1 cellular context compared by ENCODE assay signal in the genomic region with DNA sequence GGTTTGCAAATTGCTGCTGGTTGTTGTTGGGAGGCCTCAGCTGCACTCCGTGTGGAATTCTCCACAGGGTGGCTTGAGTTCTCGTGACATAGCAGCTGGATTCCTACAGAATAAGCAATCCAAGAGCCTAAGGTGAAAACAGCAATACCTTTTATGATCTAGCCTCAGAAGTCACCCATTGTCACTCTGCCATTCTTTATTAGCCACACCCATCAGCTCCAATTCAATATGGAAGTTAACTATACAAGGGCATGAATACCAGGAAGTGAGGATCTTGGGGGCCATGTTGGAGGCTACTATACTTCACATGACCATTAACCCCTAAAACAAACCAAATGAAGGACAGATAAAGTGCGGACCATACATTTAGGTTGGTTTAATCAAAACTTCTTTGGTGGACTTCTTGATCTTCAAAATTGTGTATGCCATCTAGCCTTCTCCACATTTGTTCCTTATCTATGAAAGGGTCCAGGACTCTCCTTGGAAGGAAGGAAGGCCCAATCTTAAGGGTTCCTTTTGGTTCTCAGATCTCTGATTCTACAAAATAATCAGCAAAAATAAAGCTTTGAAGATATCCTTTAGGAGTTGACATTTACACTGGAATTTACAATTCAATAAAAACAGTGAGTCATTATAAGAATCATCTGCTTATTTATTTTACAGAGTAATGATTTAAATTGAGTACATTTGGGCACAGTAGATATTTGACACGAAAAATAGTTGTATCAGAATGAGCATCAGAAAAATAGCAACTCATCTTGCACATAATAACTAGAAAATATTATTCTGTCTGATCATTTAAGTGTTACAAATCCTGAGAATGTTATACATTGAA.
TF ChIP-seq lines count a peak whose summit lies in the region.

No MANE protein-coding gene starts in this region.

TF ChIP-seq in K562, 482 proteins besides CTCF, POLR2A, EP300 and RAD21 (continued from another document):
- TF ChIP-seq, protein P1, sequence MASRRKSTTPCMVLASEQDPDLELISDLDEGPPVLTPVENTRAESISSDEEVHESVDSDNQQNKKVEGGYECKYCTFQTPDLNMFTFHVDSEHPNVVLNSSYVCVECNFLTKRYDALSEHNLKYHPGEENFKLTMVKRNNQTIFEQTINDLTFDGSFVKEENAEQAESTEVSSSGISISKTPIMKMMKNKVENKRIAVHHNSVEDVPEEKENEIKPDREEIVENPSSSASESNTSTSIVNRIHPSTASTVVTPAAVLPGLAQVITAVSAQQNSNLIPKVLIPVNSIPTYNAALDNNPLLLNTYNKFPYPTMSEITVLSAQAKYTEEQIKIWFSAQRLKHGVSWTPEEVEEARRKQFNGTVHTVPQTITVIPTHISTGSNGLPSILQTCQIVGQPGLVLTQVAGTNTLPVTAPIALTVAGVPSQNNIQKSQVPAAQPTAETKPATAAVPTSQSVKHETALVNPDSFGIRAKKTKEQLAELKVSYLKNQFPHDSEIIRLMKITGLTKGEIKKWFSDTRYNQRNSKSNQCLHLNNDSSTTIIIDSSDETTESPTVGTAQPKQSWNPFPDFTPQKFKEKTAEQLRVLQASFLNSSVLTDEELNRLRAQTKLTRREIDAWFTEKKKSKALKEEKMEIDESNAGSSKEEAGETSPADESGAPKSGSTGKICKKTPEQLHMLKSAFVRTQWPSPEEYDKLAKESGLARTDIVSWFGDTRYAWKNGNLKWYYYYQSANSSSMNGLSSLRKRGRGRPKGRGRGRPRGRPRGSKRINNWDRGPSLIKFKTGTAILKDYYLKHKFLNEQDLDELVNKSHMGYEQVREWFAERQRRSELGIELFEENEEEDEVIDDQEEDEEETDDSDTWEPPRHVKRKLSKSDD (conservative IDR thresholded peaks at IDR 0.05; ENCODE audit: low read length): no peak
- TF ChIP-seq SLC30A9 (CRISPR knock-in tag; IDR thresholded peaks at IDR 0.05) (no peak), SRF (CRISPR knock-in tag; IDR thresholded peaks at IDR 0.05) (peak; percentile 78 to 87), LARP7 (IDR thresholded peaks at IDR 0.05) (no peak), GABPA (tag; conservative IDR thresholded peaks at IDR 0.05; ENCODE audit: low read depth) (peak; percentile 40; the same call in 1 of the 2 replicates), MAFF (IDR thresholded peaks at IDR 0.05; ENCODE audit: low read length) (no peak), ZNF507 (tag; conservative IDR thresholded peaks at IDR 0.05) (no peak), ESRRA (IDR thresholded peaks at IDR 0.05; ENCODE audit: borderline replicate concordance, low read depth) (no peak), RBBP5 (IDR thresholded peaks at IDR 0.05; ENCODE audit: borderline replicate concordance, insufficient read depth, low read length, poor library complexity, severe bottlenecking) (no peak), ZFX (CRISPR knock-in tag; IDR thresholded peaks at IDR 0.05) (no peak), XRCC5 (IDR thresholded peaks at IDR 0.05; ENCODE audit: low read depth, low read length) (no peak), ILK (tag; IDR thresholded peaks at IDR 0.05; ENCODE audit: borderline replicate concordance, low read depth) (no peak; the same call in 1 of the 2 replicates), RBFOX2 (IDR thresholded peaks at IDR 0.05; ENCODE audit: low read depth, low read length) (no peak), ZFPM2 (CRISPR knock-in tag; IDR thresholded peaks at IDR 0.05) (no peak), ZNF586 (CRISPR knock-in tag; conservative IDR thresholded peaks at IDR 0.05) (no peak), ZSCAN29 (IDR thresholded peaks at IDR 0.05) (no peak), BCOR (IDR thresholded peaks at IDR 0.05) (no peak), HNRNPH1 (optimal IDR thresholded peaks at IDR 0.05; ENCODE audit: low read depth, low read length) (no peak), CBFB (CRISPR knock-in tag; IDR thresholded peaks at IDR 0.05) (no peak), PTBP1 (IDR thresholded peaks at IDR 0.05; ENCODE audit: low read depth, low read length) (no peak), RBM17 (IDR thresholded peaks at IDR 0.05; ENCODE audit: borderline replicate concordance, low read depth, low read length) (no peak)
- TF ChIP-seq, protein P2, sequence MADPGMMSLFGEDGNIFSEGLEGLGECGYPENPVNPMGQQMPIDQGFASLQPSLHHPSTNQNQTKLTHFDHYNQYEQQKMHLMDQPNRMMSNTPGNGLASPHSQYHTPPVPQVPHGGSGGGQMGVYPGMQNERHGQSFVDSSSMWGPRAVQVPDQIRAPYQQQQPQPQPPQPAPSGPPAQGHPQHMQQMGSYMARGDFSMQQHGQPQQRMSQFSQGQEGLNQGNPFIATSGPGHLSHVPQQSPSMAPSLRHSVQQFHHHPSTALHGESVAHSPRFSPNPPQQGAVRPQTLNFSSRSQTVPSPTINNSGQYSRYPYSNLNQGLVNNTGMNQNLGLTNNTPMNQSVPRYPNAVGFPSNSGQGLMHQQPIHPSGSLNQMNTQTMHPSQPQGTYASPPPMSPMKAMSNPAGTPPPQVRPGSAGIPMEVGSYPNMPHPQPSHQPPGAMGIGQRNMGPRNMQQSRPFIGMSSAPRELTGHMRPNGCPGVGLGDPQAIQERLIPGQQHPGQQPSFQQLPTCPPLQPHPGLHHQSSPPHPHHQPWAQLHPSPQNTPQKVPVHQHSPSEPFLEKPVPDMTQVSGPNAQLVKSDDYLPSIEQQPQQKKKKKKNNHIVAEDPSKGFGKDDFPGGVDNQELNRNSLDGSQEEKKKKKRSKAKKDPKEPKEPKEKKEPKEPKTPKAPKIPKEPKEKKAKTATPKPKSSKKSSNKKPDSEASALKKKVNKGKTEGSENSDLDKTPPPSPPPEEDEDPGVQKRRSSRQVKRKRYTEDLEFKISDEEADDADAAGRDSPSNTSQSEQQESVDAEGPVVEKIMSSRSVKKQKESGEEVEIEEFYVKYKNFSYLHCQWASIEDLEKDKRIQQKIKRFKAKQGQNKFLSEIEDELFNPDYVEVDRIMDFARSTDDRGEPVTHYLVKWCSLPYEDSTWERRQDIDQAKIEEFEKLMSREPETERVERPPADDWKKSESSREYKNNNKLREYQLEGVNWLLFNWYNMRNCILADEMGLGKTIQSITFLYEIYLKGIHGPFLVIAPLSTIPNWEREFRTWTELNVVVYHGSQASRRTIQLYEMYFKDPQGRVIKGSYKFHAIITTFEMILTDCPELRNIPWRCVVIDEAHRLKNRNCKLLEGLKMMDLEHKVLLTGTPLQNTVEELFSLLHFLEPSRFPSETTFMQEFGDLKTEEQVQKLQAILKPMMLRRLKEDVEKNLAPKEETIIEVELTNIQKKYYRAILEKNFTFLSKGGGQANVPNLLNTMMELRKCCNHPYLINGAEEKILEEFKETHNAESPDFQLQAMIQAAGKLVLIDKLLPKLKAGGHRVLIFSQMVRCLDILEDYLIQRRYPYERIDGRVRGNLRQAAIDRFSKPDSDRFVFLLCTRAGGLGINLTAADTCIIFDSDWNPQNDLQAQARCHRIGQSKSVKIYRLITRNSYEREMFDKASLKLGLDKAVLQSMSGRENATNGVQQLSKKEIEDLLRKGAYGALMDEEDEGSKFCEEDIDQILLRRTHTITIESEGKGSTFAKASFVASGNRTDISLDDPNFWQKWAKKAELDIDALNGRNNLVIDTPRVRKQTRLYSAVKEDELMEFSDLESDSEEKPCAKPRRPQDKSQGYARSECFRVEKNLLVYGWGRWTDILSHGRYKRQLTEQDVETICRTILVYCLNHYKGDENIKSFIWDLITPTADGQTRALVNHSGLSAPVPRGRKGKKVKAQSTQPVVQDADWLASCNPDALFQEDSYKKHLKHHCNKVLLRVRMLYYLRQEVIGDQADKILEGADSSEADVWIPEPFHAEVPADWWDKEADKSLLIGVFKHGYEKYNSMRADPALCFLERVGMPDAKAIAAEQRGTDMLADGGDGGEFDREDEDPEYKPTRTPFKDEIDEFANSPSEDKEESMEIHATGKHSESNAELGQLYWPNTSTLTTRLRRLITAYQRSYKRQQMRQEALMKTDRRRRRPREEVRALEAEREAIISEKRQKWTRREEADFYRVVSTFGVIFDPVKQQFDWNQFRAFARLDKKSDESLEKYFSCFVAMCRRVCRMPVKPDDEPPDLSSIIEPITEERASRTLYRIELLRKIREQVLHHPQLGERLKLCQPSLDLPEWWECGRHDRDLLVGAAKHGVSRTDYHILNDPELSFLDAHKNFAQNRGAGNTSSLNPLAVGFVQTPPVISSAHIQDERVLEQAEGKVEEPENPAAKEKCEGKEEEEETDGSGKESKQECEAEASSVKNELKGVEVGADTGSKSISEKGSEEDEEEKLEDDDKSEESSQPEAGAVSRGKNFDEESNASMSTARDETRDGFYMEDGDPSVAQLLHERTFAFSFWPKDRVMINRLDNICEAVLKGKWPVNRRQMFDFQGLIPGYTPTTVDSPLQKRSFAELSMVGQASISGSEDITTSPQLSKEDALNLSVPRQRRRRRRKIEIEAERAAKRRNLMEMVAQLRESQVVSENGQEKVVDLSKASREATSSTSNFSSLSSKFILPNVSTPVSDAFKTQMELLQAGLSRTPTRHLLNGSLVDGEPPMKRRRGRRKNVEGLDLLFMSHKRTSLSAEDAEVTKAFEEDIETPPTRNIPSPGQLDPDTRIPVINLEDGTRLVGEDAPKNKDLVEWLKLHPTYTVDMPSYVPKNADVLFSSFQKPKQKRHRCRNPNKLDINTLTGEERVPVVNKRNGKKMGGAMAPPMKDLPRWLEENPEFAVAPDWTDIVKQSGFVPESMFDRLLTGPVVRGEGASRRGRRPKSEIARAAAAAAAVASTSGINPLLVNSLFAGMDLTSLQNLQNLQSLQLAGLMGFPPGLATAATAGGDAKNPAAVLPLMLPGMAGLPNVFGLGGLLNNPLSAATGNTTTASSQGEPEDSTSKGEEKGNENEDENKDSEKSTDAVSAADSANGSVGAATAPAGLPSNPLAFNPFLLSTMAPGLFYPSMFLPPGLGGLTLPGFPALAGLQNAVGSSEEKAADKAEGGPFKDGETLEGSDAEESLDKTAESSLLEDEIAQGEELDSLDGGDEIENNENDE (IDR thresholded peaks at IDR 0.05; ENCODE audit: low read depth, low read length): no peak
- TF ChIP-seq, protein P3, sequence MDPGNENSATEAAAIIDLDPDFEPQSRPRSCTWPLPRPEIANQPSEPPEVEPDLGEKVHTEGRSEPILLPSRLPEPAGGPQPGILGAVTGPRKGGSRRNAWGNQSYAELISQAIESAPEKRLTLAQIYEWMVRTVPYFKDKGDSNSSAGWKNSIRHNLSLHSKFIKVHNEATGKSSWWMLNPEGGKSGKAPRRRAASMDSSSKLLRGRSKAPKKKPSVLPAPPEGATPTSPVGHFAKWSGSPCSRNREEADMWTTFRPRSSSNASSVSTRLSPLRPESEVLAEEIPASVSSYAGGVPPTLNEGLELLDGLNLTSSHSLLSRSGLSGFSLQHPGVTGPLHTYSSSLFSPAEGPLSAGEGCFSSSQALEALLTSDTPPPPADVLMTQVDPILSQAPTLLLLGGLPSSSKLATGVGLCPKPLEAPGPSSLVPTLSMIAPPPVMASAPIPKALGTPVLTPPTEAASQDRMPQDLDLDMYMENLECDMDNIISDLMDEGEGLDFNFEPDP (CRISPR knock-in tag; IDR thresholded peaks at IDR 0.05): no peak
- TF ChIP-seq, protein P4, sequence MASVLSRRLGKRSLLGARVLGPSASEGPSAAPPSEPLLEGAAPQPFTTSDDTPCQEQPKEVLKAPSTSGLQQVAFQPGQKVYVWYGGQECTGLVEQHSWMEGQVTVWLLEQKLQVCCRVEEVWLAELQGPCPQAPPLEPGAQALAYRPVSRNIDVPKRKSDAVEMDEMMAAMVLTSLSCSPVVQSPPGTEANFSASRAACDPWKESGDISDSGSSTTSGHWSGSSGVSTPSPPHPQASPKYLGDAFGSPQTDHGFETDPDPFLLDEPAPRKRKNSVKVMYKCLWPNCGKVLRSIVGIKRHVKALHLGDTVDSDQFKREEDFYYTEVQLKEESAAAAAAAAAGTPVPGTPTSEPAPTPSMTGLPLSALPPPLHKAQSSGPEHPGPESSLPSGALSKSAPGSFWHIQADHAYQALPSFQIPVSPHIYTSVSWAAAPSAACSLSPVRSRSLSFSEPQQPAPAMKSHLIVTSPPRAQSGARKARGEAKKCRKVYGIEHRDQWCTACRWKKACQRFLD (CRISPR knock-in tag; IDR thresholded peaks at IDR 0.05): no peak
- TF ChIP-seq, protein P5, sequence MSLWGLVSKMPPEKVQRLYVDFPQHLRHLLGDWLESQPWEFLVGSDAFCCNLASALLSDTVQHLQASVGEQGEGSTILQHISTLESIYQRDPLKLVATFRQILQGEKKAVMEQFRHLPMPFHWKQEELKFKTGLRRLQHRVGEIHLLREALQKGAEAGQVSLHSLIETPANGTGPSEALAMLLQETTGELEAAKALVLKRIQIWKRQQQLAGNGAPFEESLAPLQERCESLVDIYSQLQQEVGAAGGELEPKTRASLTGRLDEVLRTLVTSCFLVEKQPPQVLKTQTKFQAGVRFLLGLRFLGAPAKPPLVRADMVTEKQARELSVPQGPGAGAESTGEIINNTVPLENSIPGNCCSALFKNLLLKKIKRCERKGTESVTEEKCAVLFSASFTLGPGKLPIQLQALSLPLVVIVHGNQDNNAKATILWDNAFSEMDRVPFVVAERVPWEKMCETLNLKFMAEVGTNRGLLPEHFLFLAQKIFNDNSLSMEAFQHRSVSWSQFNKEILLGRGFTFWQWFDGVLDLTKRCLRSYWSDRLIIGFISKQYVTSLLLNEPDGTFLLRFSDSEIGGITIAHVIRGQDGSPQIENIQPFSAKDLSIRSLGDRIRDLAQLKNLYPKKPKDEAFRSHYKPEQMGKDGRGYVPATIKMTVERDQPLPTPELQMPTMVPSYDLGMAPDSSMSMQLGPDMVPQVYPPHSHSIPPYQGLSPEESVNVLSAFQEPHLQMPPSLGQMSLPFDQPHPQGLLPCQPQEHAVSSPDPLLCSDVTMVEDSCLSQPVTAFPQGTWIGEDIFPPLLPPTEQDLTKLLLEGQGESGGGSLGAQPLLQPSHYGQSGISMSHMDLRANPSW (CRISPR knock-in tag; IDR thresholded peaks at IDR 0.05): no peak
- TF ChIP-seq, protein P6, sequence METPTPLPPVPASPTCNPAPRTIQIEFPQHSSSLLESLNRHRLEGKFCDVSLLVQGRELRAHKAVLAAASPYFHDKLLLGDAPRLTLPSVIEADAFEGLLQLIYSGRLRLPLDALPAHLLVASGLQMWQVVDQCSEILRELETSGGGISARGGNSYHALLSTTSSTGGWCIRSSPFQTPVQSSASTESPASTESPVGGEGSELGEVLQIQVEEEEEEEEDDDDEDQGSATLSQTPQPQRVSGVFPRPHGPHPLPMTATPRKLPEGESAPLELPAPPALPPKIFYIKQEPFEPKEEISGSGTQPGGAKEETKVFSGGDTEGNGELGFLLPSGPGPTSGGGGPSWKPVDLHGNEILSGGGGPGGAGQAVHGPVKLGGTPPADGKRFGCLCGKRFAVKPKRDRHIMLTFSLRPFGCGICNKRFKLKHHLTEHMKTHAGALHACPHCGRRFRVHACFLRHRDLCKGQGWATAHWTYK (CRISPR knock-in tag; IDR thresholded peaks at IDR 0.05): no peak
